Comparison of ENCODE assay signal across 1 cellular context in genomic region chr1:11940260-11940921, GRCh38.
A peak's percentile ranks its signal among the peaks of the same experiment; 100 is the strongest.
TF ChIP-seq lines count a peak whose summit lies in the region.

No MANE protein-coding gene starts in this region.

TF ChIP-seq in HepG2, 621 proteins besides CTCF, POLR2A, EP300 and RAD21 (continued from another document and continues in another):
- TF ChIP-seq PATZ1 (CRISPR knock-in tag; IDR thresholded peaks at IDR 0.05) (peak; percentile 39; the same call in 1 of the 2 replicates), RXRB (CRISPR knock-in tag; IDR thresholded peaks at IDR 0.05; ENCODE audit: borderline replicate concordance) (peak; percentile 50; the same call in 1 of the 2 replicates), FOXA3 (CRISPR knock-in tag; IDR thresholded peaks at IDR 0.05) (0 out of 2 replicates have a peak, but pooled peaks have one; percentile 22), ZFX (CRISPR knock-in tag; IDR thresholded peaks at IDR 0.05; ENCODE audit: low read depth) (peak; percentile 51; the same call in 1 of the 2 replicates), SOX5 (CRISPR knock-in tag; IDR thresholded peaks at IDR 0.05; ENCODE audit: borderline replicate concordance) (no peak; the same call in 1 of the 2 replicates), HIC2 (CRISPR knock-in tag; IDR thresholded peaks at IDR 0.05; ENCODE audit: low read depth) (0 out of 2 replicates have a peak, but pooled peaks have one; percentile 47), DDIT3 (CRISPR knock-in tag; IDR thresholded peaks at IDR 0.05) (no peak), ZNF639 (CRISPR knock-in tag; conservative IDR thresholded peaks at IDR 0.05) (no peak), SPEN (CRISPR knock-in tag; IDR thresholded peaks at IDR 0.05; ENCODE audit: low read depth) (peak; percentile 34; the same call in 1 of the 2 replicates), ZNF609 (CRISPR knock-in tag; IDR thresholded peaks at IDR 0.05; ENCODE audit: borderline replicate concordance) (no peak), ZNF687 (CRISPR knock-in tag; IDR thresholded peaks at IDR 0.05) (peak; percentile 66), ZNF891 (CRISPR knock-in tag; IDR thresholded peaks at IDR 0.05) (no peak), SRF (IDR thresholded peaks at IDR 0.05; ENCODE audit: low read depth, low read length) (no peak), TMF1 (CRISPR knock-in tag; IDR thresholded peaks at IDR 0.05; ENCODE audit: low read depth) (no peak), NAIF1 (CRISPR knock-in tag; IDR thresholded peaks at IDR 0.05; ENCODE audit: borderline replicate concordance) (no peak), HDAC2 (CRISPR knock-in tag; IDR thresholded peaks at IDR 0.05) (peak; percentile 53; the same call in 1 of the 2 replicates), HES4 (CRISPR knock-in tag; IDR thresholded peaks at IDR 0.05; ENCODE audit: borderline replicate concordance) (no peak), XBP1 (CRISPR knock-in tag; IDR thresholded peaks at IDR 0.05) (no peak), BCL6 (CRISPR knock-in tag; IDR thresholded peaks at IDR 0.05) (0 out of 2 replicates have a peak, but pooled peaks have one; percentile 5), KAT2B (IDR thresholded peaks at IDR 0.05; ENCODE audit: borderline replicate concordance, low read depth, low read length) (peak; percentile 16; the same call in 1 of the 2 replicates), FOXK1 (CRISPR knock-in tag; IDR thresholded peaks at IDR 0.05; ENCODE audit: borderline replicate concordance, low read depth) (0 out of 2 replicates have a peak, but pooled peaks have one; percentile 31), ZNF441 (CRISPR knock-in tag; IDR thresholded peaks at IDR 0.05; ENCODE audit: borderline replicate concordance) (no peak), ARID5B (CRISPR knock-in tag; IDR thresholded peaks at IDR 0.05) (peak; percentile 43), ZMYM2 (CRISPR knock-in tag; IDR thresholded peaks at IDR 0.05) (peak; percentile 97), ONECUT2 (CRISPR knock-in tag; IDR thresholded peaks at IDR 0.05) (peak; percentile 70), ZC3H13 (CRISPR knock-in tag; IDR thresholded peaks at IDR 0.05) (no peak), TBX2 (CRISPR knock-in tag; IDR thresholded peaks at IDR 0.05; ENCODE audit: borderline replicate concordance) (no peak), ZNF33B (CRISPR knock-in tag; IDR thresholded peaks at IDR 0.05) (no peak), KDM1A (CRISPR knock-in tag; IDR thresholded peaks at IDR 0.05) (peak; percentile 98), CREB1 (IDR thresholded peaks at IDR 0.05) (no peak), CREB1 (CRISPR knock-in tag; IDR thresholded peaks at IDR 0.05) (0 out of 2 replicates have a peak, but pooled peaks have one; percentile 7), FOXC1 (CRISPR knock-in tag; IDR thresholded peaks at IDR 0.05; ENCODE audit: borderline replicate concordance) (no peak), UBTF (CRISPR knock-in tag; IDR thresholded peaks at IDR 0.05) (no peak; the same call in 1 of the 2 replicates), U2AF1 (optimal IDR thresholded peaks at IDR 0.05; ENCODE audit: low read depth, low read length) (no peak), RXRA (CRISPR knock-in tag; IDR thresholded peaks at IDR 0.05) (0 out of 2 replicates have a peak, but pooled peaks have one; percentile 47)
